ENCODE assay signal across 8 cellular contexts in genomic region chr4:107719927-107720722, GRCh38. TPM values are rescaled to one million over a fixed set of nuclear protein-coding genes. Genes with fewer than 3 reads are reported as not detected.
DNase-seq lines count a peak whose midpoint lies in the region; TF ChIP-seq lines count a peak whose summit lies in the region.

PAPSS1 (minus strand) TSS chr4:107720234; CDS start chr4:107720179, 55 bp downstream.

- no peaks in the 10 kb centered on the region for H3K9me3 Mint-ChIP-seq in HFFc6

- H3K27me3 Mint-ChIP-seq in HFFc6 (ENCODE audit: insufficient read depth) = no peaks in the 10 kb centered on the region; the same call in 1 of the 2 replicates

- H3K27ac Mint-ChIP-seq in HFFc6 = peak within 1 kb of the TSS; percentile 88

- no peak for TF ChIP-seq CTCF in HFFc6 (IDR thresholded peaks at IDR 0.05)

- no peaks in the 10 kb centered on the region for H3K9me3 ChIP-seq in neuron (ENCODE audit: low read length)

- H3K36me3 ChIP-seq in neuron (ENCODE audit: insufficient read depth, low read length) = peaks cover 4% of the 10 kb centered on the region

- H3K4me3 ChIP-seq in neuron (ENCODE audit: low read length) = peak within 1 kb of the TSS; percentile 89

- DNase-seq in GM04504 (ENCODE audit: low read depth) (peak; percentile 96), HFFc6 (peak; percentile 94), NAMALWA (ENCODE audit: low spot score) (peak; percentile 95), SK-MEL-5 (ENCODE audit: low read depth, low spot score) (peak; percentile 93), foreskin melanocyte (peak; percentile 93), stromal cell of bone marrow (ENCODE audit: low read depth) (peak; percentile 92)
- DNase-seq in activated naive CD4-positive, alpha-beta T cell treated with Interleukin-2 at 50 U/mL for 16 hours = peak; percentile 94

- H3K4me1 ChIP-seq in neuron (ENCODE audit: insufficient read depth, low read length) = peaks cover 19% of the 10 kb centered on the region

- peak within 1 kb of the TSS; percentile 98 for H3K4me3 Mint-ChIP-seq in HFFc6

- peaks cover 27% of the 10 kb centered on the region for H3K4me1 Mint-ChIP-seq in HFFc6 (ENCODE audit: low read depth)

- H3K36me3 Mint-ChIP-seq in HFFc6 (ENCODE audit: low read depth) = peaks cover 6% of the 10 kb centered on the region

- peak within 1 kb of the TSS; percentile 94 for H2AFZ ChIP-seq in neuron (ENCODE audit: low read depth, low read length)

- in situ Hi-C loops in SK-MEL-5 (cut with HindIII; ENCODE audit: low pct_unique_long_range_greater_than_20kb, low sequenced_read_pairs) = no loop called here

- H3K27me3 ChIP-seq in neuron (ENCODE audit: insufficient read depth, low read length) = peaks cover 9% of the 10 kb centered on the region

RNA-seq across cellular contexts. Expression of gene PAPSS1, which starts in this region (rescaled TPM):
- total RNA-seq in HFFc6 (2021; fragmentation: NEBNext Ultra II Directional; extraction: Animal tissue kit (Norgen Biotek cat#: 25700)) = 10 to 100 TPM; 55.5 to 64.7 (median 62.9) TPM
- total RNA-seq in SK-MEL-5 (2014; rRNA removed; shearing (Covaris generic)) = 30.2 and 32.4 TPM in 2 replicates
- polyA plus RNA-seq in SK-MEL-5 (2015; cell fraction: cytosol; rRNA removed) = 43.7 and 49.9 TPM in 2 replicates
- 17.6 and 20.9 TPM in 2 replicates for polyA plus RNA-seq in SK-MEL-5 (2015; cell fraction: nucleus; rRNA removed)

Comparison
In these comparisons a context has a peak if more than half of its experiments do, and no peak if none do; other contexts are left out.
1. Peak in every context shown above with its lines: DNase-seq and H3K4me3 ChIP-seq.